Comparison of ENCODE assay signal across 16 cellular contexts in genomic region chr7:134004829-134005505, GRCh38.
A peak's percentile ranks its signal among the peaks of the same experiment; 100 is the strongest.
DNase-seq lines count a peak whose midpoint lies in the region; ATAC-seq, FAIRE-seq and TF ChIP-seq lines count a peak whose summit lies in the region.
"Had no signal": no experiment of that assay in that cellular context is flagged by ENCODE, and none has a peak within 500 bp of the region (broad histone marks: within the 10 kb centered on the region; RNA-seq: fewer than 3 reads in every experiment).

No MANE protein-coding gene starts in this region.

- no peaks in the 10 kb centered on the region for H3K79me2 ChIP-seq in K562 (ENCODE audit: control insufficient read depth, insufficient read depth, low read length)

- no peak overlapping the region for H3K4me2 ChIP-seq in K562 (ENCODE audit: insufficient read depth, low read length)

- peaks cover 0 to 4% of the 10 kb centered on the region in 2 experiments; a peak in 1 of 5 replicates for H3K4me1 ChIP-seq in K562 (replicated peaks in 1 of 2; ENCODE audit: control insufficient read depth in 2 of 2, insufficient read depth in 2 of 2, low read length in 2 of 2)
- H3K4me1 ChIP-seq in upper lobe of left lung: no peaks in the 10 kb centered on the region

- H3K27ac ChIP-seq in K562 (ENCODE audit: extremely low read depth, low read depth, low read length): no peak overlapping the region
- no peak overlapping the region for H3K27ac ChIP-seq in upper lobe of left lung

- peak; percentile 54 for ATAC-seq in K562
- no peak for ATAC-seq in upper lobe of left lung (ENCODE audit: low FRiP score in 2 of 2)

- in situ Hi-C loops in G401 (cut with HindIII; ENCODE audit: low sequenced_read_pairs) (no loop called here), K562 (cut with MboI) (no loop called here)

- no peak overlapping the region for H3K4me3 ChIP-seq in K562
- no peak overlapping the region for H3K4me3 ChIP-seq in upper lobe of left lung

- POLR2A ChIA-PET in K562 (lab: Yijun Ruan, JAX): interaction anchor here (0.6 kb wide), 1 partner anchor 607 kb away, joined by 6 read pairs; no protein-coding TSS in a partner anchor

- 49% methylated on average over 6 of the region's 6 CpGs for WGBS in K562 (ENCODE audit: insufficient coverage, low coverage, missing lambda C conversion rate)
- WGBS in upper lobe of left lung, 2 donors: 97 to 98% methylated on average over 6 of the region's 6 CpGs

- H3K9me3 ChIP-seq in K562 (replicated peaks; ENCODE audit: control insufficient read depth, insufficient read depth, low read depth, low read length): no peaks in the 10 kb centered on the region
- no peaks in the 10 kb centered on the region for H3K9me3 ChIP-seq in upper lobe of left lung

- peak; percentile 29 for DNase-seq in G401 (ENCODE audit: low spot score)
- DNase-seq in NCI-H82 (lab: John Stamatoyannopoulos, UW): peak; percentile 94
- DNase-seq in K562 (ENCODE audit: extremely low read depth in 1 of 4, low spot score in 3 of 4): peak in 2 of 4 experiments; percentile 29 to 30
- DNase-seq in GM12892 (ENCODE audit: insufficient read length): no peak
- DNase-seq in CD1c-positive myeloid dendritic cell (ENCODE audit: extremely low spot score): no peak
- no peak for DNase-seq in NCI-H2107 (lab: John Stamatoyannopoulos, UW)
- no peak for DNase-seq in upper lobe of left lung
- DNase-seq: AML-193, DMS53, KG1, MV-4-11, NCI-H1694 treated with DMSO at 0.1 percent for 48 hours, NCI-H69, SHP77, T-helper 1 cell had no signal

- TF ChIP-seq POLR2A in K562 (conservative IDR thresholded peaks at IDR 0.05) (no peak), GM12892 (IDR thresholded peaks at IDR 0.05; ENCODE audit: low read depth, low read length) (no peak), upper lobe of left lung (IDR thresholded peaks at IDR 0.05) (no peak)

- intact Hi-C loops in K562 (cut with micrococcal nuclease): no loop called here

- no peak overlapping the region for H3K9ac ChIP-seq in K562 (ENCODE audit: insufficient read depth in 1 of 2, low read depth in 2 of 2, low read length in 2 of 2)

- H2AFZ ChIP-seq in K562 (ENCODE audit: low read depth, low read length): no peak overlapping the region

- H3K9me1 ChIP-seq in K562 (ENCODE audit: control insufficient read depth, insufficient read depth, low read length): no peaks in the 10 kb centered on the region

- H4K20me1 ChIP-seq in K562 (replicated peaks; ENCODE audit: control insufficient read depth, insufficient read depth, low read length): no peaks in the 10 kb centered on the region

- TF ChIP-seq EP300 in K562 (IDR thresholded peaks at IDR 0.05; ENCODE audit: low read length) (no peak), upper lobe of left lung (IDR thresholded peaks at IDR 0.05) (no peak)

- H3K36me3 ChIP-seq in K562 (ENCODE audit: control insufficient read depth, insufficient read depth, low read length) (no peaks in the 10 kb centered on the region), upper lobe of left lung (peaks cover 0 to 2% (median 0%) of the 10 kb centered on the region in 4 donors)

- TF ChIP-seq RAD21 in K562 (CRISPR knock-in tag; conservative IDR thresholded peaks at IDR 0.05 in 1 of 2, IDR thresholded peaks at IDR 0.05 in 1 of 2): no peak

- TF ChIP-seq CTCF in K562 (IDR thresholded peaks at IDR 0.05 in 2 of 3, conservative IDR thresholded peaks at IDR 0.05 in 1 of 3; ENCODE audit: insufficient read depth in 2 of 3, low read depth in 1 of 3, low read length in 3 of 3) (peak in 2 of 3 experiments; percentile 23 to 25; a peak in 2 of 6 replicates), upper lobe of left lung (IDR thresholded peaks at IDR 0.05) (no peak)

- FAIRE-seq in K562 (lab: Jason Lieb, UNC) (no peak), GM12892 (lab: Jason Lieb, UNC) (no peak)
- FAIRE-seq: H1 had no signal

- CTCF ChIA-PET in K562 (lab: Yijun Ruan, JAX; ENCODE audit: low intra/inter-chr PET ratio): no interaction called here

- BruUV-seq in K562 (replicated peaks; lab: Mats Ljungman, UMichigan): no TSS peak

- no peaks in the 10 kb centered on the region for H3K27me3 ChIP-seq in K562 (ENCODE audit: control insufficient read depth in 2 of 2, insufficient read depth in 2 of 2, low read length in 2 of 2)
- no peaks in the 10 kb centered on the region for H3K27me3 ChIP-seq in upper lobe of left lung

TF ChIP-seq in K562, 482 proteins besides CTCF, POLR2A, EP300 and RAD21 (continues in another document):
- TF ChIP-seq YY1 (IDR thresholded peaks at IDR 0.05; ENCODE audit: borderline replicate concordance in 1 of 3, control insufficient read depth in 1 of 3, extremely low read depth in 1 of 3, insufficient read depth in 3 of 3, insufficient read length in 1 of 3, insufficient replicate concordance in 2 of 3, low read depth in 1 of 3, low read length in 2 of 3) (peak in 2 of 3 experiments; percentile 23 to 68), ARID4B (CRISPR knock-in tag; IDR thresholded peaks at IDR 0.05) (no peak), ZMIZ1 (IDR thresholded peaks at IDR 0.05; ENCODE audit: low read depth in 2 of 2, low read length in 2 of 2) (no peak), THAP7 (CRISPR knock-in tag; IDR thresholded peaks at IDR 0.05) (no peak), OTX1 (CRISPR knock-in tag; IDR thresholded peaks at IDR 0.05) (no peak), PCBP2 (IDR thresholded peaks at IDR 0.05; ENCODE audit: low read depth, low read length, poor library complexity, severe bottlenecking) (no peak), MXI1 (IDR thresholded peaks at IDR 0.05; ENCODE audit: low read depth, low read length) (no peak), RBM25 (IDR thresholded peaks at IDR 0.05; ENCODE audit: low read depth, low read length, severe bottlenecking) (no peak)

Comparison
In these comparisons a context has a peak if more than half of its experiments do, and no peak if none do; other contexts are left out.
1. DNase-seq: peak in G401 (single experiment) and NCI-H82 (single experiment); none in GM12892 (single experiment), CD1c-positive myeloid dendritic cell (single experiment), NCI-H2107 (single experiment) and upper lobe of left lung (0 of 2).
2. CTCF ChIP-seq: peak in K562 (2 of 3); none in upper lobe of left lung (0 of 6).